8 cellular contexts compared by ENCODE assay signal in the genomic region with DNA sequence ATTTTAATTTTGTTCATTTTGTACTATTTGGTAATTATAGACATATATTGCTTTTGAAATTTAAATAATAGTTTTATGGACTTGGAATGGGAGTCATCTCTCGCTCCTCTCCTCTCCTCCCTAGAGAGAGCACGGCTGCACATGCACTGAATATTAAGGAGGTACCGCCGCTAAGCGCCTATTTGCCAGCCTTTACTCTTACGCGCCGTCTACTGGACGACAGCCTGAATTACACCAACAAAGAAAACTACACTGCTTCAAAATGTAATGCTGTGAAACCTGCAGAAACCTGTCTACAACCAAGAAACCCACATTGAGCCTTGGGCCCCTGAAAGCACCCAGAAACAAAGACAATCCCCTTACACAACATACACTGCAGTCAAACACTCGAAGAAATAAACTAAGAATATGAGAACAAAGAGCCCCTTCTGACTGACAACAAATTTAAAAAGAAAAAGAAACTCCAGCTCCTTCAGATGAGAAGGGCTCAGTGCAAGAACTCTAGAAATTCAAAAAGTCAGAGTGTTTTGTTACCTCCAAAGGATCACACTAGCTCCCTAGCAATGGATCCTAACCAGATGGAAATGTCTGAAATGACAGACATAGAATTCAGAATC.
DNase-seq lines count a peak whose midpoint lies in the region; ATAC-seq and TF ChIP-seq lines count a peak whose summit lies in the region.

No MANE protein-coding gene starts in this region.

- DNase-seq in ELF-1 (ENCODE audit: low read depth, low spot score): peak; percentile 69
- DNase-seq in WTC11 (ENCODE audit: low spot score): peak; percentile 68
- peak; percentile 1 to 41 for DNase-seq in lung microvascular endothelial cell (ENCODE audit: low read depth in 2 of 2)
- DNase-seq in NCI-H128 (lab: John Stamatoyannopoulos, UW; ENCODE audit: unreplicated experiment): no peak
- DNase-seq in NCI-H1105 treated with DMSO at 0.1 percent for 48 hours (lab: John Stamatoyannopoulos, UW): no peak

- TF ChIP-seq CTCF in WTC11 (IDR thresholded peaks at IDR 0.05): peak; percentile 88

- peaks cover 16% of the 10 kb centered on the region for H3K4me1 Mint-ChIP-seq in WTC11

- CTCF ChIA-PET in WTC11 (lab: Charles Lee): interaction anchor here (0.6 to 1.6 kb wide), 7 partner anchors 19 to 479 kb away, joined by 3 to 8 read pairs (median 3); no protein-coding TSS in a partner anchor

- no peaks in the 10 kb centered on the region for H3K36me3 Mint-ChIP-seq in WTC11

- no peaks in the 10 kb centered on the region for H3K9me3 Mint-ChIP-seq in WTC11

- ATAC-seq in HG03565 (IDR thresholded peaks at IDR 0.05; ENCODE audit: unreplicated experiment): peak; percentile 74
- peak; percentile 94 for ATAC-seq in WTC11
- no peak for ATAC-seq in GM21423 (IDR thresholded peaks at IDR 0.05; ENCODE audit: unreplicated experiment)
- ATAC-seq in HG03571 (IDR thresholded peaks at IDR 0.05; ENCODE audit: unreplicated experiment): no peak

- no peaks in the 10 kb centered on the region; the same call in 1 of the 2 replicates for H3K27me3 Mint-ChIP-seq in WTC11 (ENCODE audit: low read depth)

- POLR2A ChIA-PET in WTC11 (lab: Charles Lee): no interaction called here

- H3K27ac Mint-ChIP-seq in WTC11: no peak overlapping the region

- H3K4me3 Mint-ChIP-seq in WTC11: no peak overlapping the region

TF ChIP-seq in WTC11, 78 proteins besides CTCF, POLR2A, EP300 and RAD21:
- TF ChIP-seq, protein P1, sequence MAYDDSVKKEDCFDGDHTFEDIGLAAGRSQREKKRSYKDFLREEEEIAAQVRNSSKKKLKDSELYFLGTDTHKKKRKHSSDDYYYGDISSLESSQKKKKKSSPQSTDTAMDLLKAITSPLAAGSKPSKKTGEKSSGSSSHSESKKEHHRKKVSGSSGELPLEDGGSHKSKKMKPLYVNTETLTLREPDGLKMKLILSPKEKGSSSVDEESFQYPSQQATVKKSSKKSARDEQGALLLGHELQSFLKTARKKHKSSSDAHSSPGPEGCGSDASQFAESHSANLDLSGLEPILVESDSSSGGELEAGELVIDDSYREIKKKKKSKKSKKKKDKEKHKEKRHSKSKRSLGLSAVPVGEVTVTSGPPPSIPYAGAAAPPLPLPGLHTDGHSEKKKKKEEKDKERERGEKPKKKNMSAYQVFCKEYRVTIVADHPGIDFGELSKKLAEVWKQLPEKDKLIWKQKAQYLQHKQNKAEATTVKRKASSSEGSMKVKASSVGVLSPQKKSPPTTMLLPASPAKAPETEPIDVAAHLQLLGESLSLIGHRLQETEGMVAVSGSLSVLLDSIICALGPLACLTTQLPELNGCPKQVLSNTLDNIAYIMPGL (CRISPR knock-in tag; IDR thresholded peaks at IDR 0.05): no peak
- TF ChIP-seq, protein P2, sequence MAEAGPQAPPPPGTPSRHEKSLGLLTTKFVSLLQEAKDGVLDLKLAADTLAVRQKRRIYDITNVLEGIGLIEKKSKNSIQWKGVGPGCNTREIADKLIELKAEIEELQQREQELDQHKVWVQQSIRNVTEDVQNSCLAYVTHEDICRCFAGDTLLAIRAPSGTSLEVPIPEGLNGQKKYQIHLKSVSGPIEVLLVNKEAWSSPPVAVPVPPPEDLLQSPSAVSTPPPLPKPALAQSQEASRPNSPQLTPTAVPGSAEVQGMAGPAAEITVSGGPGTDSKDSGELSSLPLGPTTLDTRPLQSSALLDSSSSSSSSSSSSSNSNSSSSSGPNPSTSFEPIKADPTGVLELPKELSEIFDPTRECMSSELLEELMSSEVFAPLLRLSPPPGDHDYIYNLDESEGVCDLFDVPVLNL (CRISPR knock-in tag; IDR thresholded peaks at IDR 0.05; ENCODE audit: borderline replicate concordance, low read depth): no peak
- no peak for TF ChIP-seq CREB1 (CRISPR knock-in tag; IDR thresholded peaks at IDR 0.05)

Comparison
In these comparisons a context has a peak if more than half of its experiments do, and no peak if none do; other contexts are left out.
1. DNase-seq: peak in ELF-1 (single experiment), WTC11 (single experiment) and lung microvascular endothelial cell (2 of 2); none in NCI-H128 (single experiment) and NCI-H1105 treated with DMSO at 0.1 percent for 48 hours (single experiment).
2. ATAC-seq: peak in HG03565 (single experiment) and WTC11 (single experiment); none in GM21423 (single experiment) and HG03571 (single experiment).